In genomic region chr1:243849089-243850012, GRCh38 we compare ENCODE assay signal across 8 cellular contexts. TPM values are rescaled to one million over a fixed set of nuclear protein-coding genes. Genes with fewer than 3 reads are reported as not detected.
DNase-seq lines count a peak whose midpoint lies in the region; ATAC-seq and TF ChIP-seq lines count a peak whose summit lies in the region.

No MANE protein-coding gene starts in this region.

- H3F3A ChIP-seq in OCI-LY1 (ENCODE audit: insufficient read depth, low read length) = no peaks in the 10 kb centered on the region

- no peak overlapping the region for H3K27ac ChIP-seq in OCI-LY1 (ENCODE audit: low read depth, low read length, poor library complexity, severe bottlenecking)

- POLR2A ChIA-PET in naive thymus-derived CD8-positive, alpha-beta T cell (lab: Charles Lee) = interaction anchor here (0.6 to 4.1 kb wide), 4 partner anchors 11 to 1121 kb away, joined by 4 to 23 read pairs (median 8); no protein-coding TSS in a partner anchor

- H3K4me3 Mint-ChIP-seq in naive thymus-derived CD8-positive, alpha-beta T cell = peak overlapping the region; percentile 85 to 97 (median 94)
- peak overlapping the region; percentile 95 for H3K4me3 Mint-ChIP-seq in stimulated activated effector memory CD8-positive, alpha-beta T cell treated with anti-CD3 and anti-CD28 coated beads, Interleukin-12 subunit alpha, Interleukin-12 subunit beta, amount 100 ng/mL, for 72 hours

- H3K4me3 ChIP-seq in OCI-LY1 (ENCODE audit: low read depth, low read length, poor library complexity, severe bottlenecking) (peak overlapping the region; percentile 66), fibroblast of mammary gland (ENCODE audit: control insufficient read depth, low read depth, low read length) (peak overlapping the region; percentile 64)

- H3K79me2 ChIP-seq in OCI-LY1 (ENCODE audit: insufficient read depth, low read length) = no peaks in the 10 kb centered on the region

- no peaks in the 10 kb centered on the region for H4K20me1 ChIP-seq in OCI-LY1 (ENCODE audit: insufficient read depth, low read length)

- peaks cover 16% of the 10 kb centered on the region for H3K4me1 ChIP-seq in OCI-LY1 (ENCODE audit: insufficient read depth, low read length, severe bottlenecking)

- H3K9me2 ChIP-seq in OCI-LY1 (ENCODE audit: low read depth, low read length) = no peaks in the 10 kb centered on the region

- H3K27me3 Mint-ChIP-seq in naive thymus-derived CD8-positive, alpha-beta T cell = no peaks in the 10 kb centered on the region

- H3K9me3 ChIP-seq in OCI-LY1 (ENCODE audit: low read length) = no peaks in the 10 kb centered on the region

- peak overlapping the region; percentile 93 to 99 (median 97) for H3K27ac Mint-ChIP-seq in naive thymus-derived CD8-positive, alpha-beta T cell
- H3K27ac Mint-ChIP-seq in stimulated activated effector memory CD8-positive, alpha-beta T cell treated with anti-CD3 and anti-CD28 coated beads, Interleukin-12 subunit alpha, Interleukin-12 subunit beta, amount 100 ng/mL, for 72 hours = peak overlapping the region; percentile 97

- H3K27me3 ChIP-seq in OCI-LY1 (ENCODE audit: insufficient read depth, low read length) = no peaks in the 10 kb centered on the region

- no peak overlapping the region for H2AFZ ChIP-seq in OCI-LY1 (ENCODE audit: low read length)

- ATAC-seq in HG03175 (IDR thresholded peaks at IDR 0.05; ENCODE audit: unreplicated experiment) = peak; percentile 31
- ATAC-seq in naive thymus-derived CD8-positive, alpha-beta T cell = peak; percentile 45 to 57
- ATAC-seq in stimulated activated effector memory CD8-positive, alpha-beta T cell treated with anti-CD3 and anti-CD28 coated beads, Interleukin-12 subunit alpha, Interleukin-12 subunit beta, amount 100 ng/mL, for 72 hours = peak; percentile 49

- no peaks in the 10 kb centered on the region for H3K36me3 Mint-ChIP-seq in naive thymus-derived CD8-positive, alpha-beta T cell
- H3K36me3 Mint-ChIP-seq in stimulated activated effector memory CD8-positive, alpha-beta T cell treated with anti-CD3 and anti-CD28 coated beads, Interleukin-12 subunit alpha, Interleukin-12 subunit beta, amount 100 ng/mL, for 72 hours = peaks cover 13% of the 10 kb centered on the region

- H3K4me2 ChIP-seq in OCI-LY1 (ENCODE audit: low read length) = peak overlapping the region; percentile 74

- no peak overlapping the region; the same call in 1 of the 2 replicates for H3K9ac ChIP-seq in OCI-LY1 (ENCODE audit: low read length)

- peaks cover 7 to 49% (median 34%) of the 10 kb centered on the region in 4 donors for H3K4me1 Mint-ChIP-seq in naive thymus-derived CD8-positive, alpha-beta T cell
- H3K4me1 Mint-ChIP-seq in stimulated activated effector memory CD8-positive, alpha-beta T cell treated with anti-CD3 and anti-CD28 coated beads, Interleukin-12 subunit alpha, Interleukin-12 subunit beta, amount 100 ng/mL, for 72 hours = peaks cover 34% of the 10 kb centered on the region

- DNase-seq in NCI-H2081 (lab: John Stamatoyannopoulos, UW) (peak; percentile 57 to 66), NCI-H2081 treated with DMSO at 0.1 percent for 48 hours (lab: John Stamatoyannopoulos, UW) (no peak), fibroblast of mammary gland (ENCODE audit: low read depth) (peak; percentile 64)
- DNase-seq in activated T-helper 1 cell treated with anti-CD3 and anti-CD28 coated beads, Interleukin-2, amount 50 U/mL, for 16 hours (ENCODE audit: low read depth in 1 of 2, low spot score in 1 of 2) = peak; percentile 25 to 73
- peak; percentile 55 to 81 (median 72) for DNase-seq in naive thymus-derived CD8-positive, alpha-beta T cell
- peak; percentile 56 to 86 for DNase-seq in stimulated activated effector memory CD8-positive, alpha-beta T cell treated with anti-CD3 and anti-CD28 coated beads, Interleukin-12 subunit alpha, Interleukin-12 subunit beta, amount 100 ng/mL, for 72 hours (ENCODE audit: low spot score in 2 of 2)

- TF ChIP-seq CTCF in OCI-LY1 (IDR thresholded peaks at IDR 0.05; ENCODE audit: low read length) (no peak), fibroblast of mammary gland (conservative IDR thresholded peaks at IDR 0.05; ENCODE audit: control insufficient read depth, insufficient read depth, low read depth, low read length) (no peak)

- H3K36me3 ChIP-seq in OCI-LY1 (ENCODE audit: insufficient read depth, low read length) = no peaks in the 10 kb centered on the region

- H3K9me3 Mint-ChIP-seq in naive thymus-derived CD8-positive, alpha-beta T cell = no peaks in the 10 kb centered on the region
- H3K9me3 Mint-ChIP-seq in stimulated activated effector memory CD8-positive, alpha-beta T cell treated with anti-CD3 and anti-CD28 coated beads, Interleukin-12 subunit alpha, Interleukin-12 subunit beta, amount 100 ng/mL, for 72 hours = no peaks in the 10 kb centered on the region

RNA-seq across cellular contexts. Expression of gene AKT3, which starts 0.7 kb away (rescaled TPM):
- 10 to 100 TPM; 79.0 to 86.5 TPM for total RNA-seq in naive thymus-derived CD8-positive, alpha-beta T cell
- 1 to 10 TPM; 1.7 to 4.6 (median 2.8) TPM for polyA plus RNA-seq in naive thymus-derived CD8-positive, alpha-beta T cell
